In the genomic region with DNA sequence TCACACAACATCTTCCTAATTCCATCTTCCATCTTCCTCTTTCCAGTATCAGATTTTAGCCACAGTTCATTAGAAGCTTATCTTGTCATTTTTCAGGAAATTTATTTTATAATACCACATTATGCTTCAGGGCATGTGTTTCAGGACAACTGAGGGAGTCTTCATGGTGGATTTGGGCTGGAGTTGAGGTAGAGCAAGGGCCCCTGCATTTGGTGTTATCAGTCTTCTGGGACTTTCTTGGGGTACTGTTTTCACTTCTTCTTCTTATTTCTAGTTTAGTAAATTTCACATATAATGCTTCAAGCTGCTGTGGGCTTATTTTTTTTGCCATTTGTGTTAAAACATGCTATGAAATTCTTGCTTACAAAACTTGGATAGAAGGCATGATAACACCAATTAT, we compare ENCODE assay signal across 17 cellular contexts.
A peak's percentile ranks its signal among the peaks of the same experiment; 100 is the strongest.
DNase-seq lines count a peak whose midpoint lies in the region; ATAC-seq and TF ChIP-seq lines count a peak whose summit lies in the region.
"Had no signal": no experiment of that assay in that cellular context is flagged by ENCODE, and none has a peak within 500 bp of the region (broad histone marks: within the 10 kb centered on the region; RNA-seq: fewer than 3 reads in every experiment).

No MANE protein-coding gene starts in this region.

- DNase-seq in heart left ventricle (no peak), right cardiac atrium (no peak), ascending aorta (ENCODE audit: low spot score in 2 of 2) (no peak), neural crest cell (ENCODE audit: low read depth, low spot score) (no peak), COLO829 (ENCODE audit: low spot score) (no peak), DMS 273 (lab: John Stamatoyannopoulos, UW; ENCODE audit: unreplicated experiment) (no peak)
- DNase-seq: activated naive CD4-positive, alpha-beta T cell treated with Interleukin-2 at 50 U/mL for 16 hours; activated T-cell treated with anti-CD3 and anti-CD28 coated beads for 4 hours; erythroblast; HCEC 1CT; NCI-H1436 treated with DMSO at 0.1 percent for 48 hours had no signal

- H3K4me3 ChIP-seq in heart left ventricle (no peak overlapping the region), right cardiac atrium (ENCODE audit: low read length) (no peak overlapping the region), ascending aorta (no peak overlapping the region), urinary bladder (ENCODE audit: low read depth, low read length) (no peak overlapping the region)
- H3K4me3 ChIP-seq: smooth muscle cell had no signal

- peaks cover 0 to 94% (median 77%) of the 10 kb centered on the region in 12 donors for H3K4me1 ChIP-seq in heart left ventricle
- peaks cover 12% of the 10 kb centered on the region for H3K4me1 ChIP-seq in right cardiac atrium (ENCODE audit: control insufficient read depth, insufficient read depth, low read length)
- H3K4me1 ChIP-seq in ascending aorta, result peaks cover 0 to 29% of the 10 kb centered on the region in 2 donors
- no peaks in the 10 kb centered on the region for H3K4me1 ChIP-seq in urinary bladder (ENCODE audit: insufficient read depth)
- H3K4me1 ChIP-seq: parathyroid adenoma had no signal

- no peaks in the 10 kb centered on the region for H3K36me3 Mint-ChIP-seq in neural crest cell (ENCODE audit: low read depth)
- H3K36me3 Mint-ChIP-seq: type B pancreatic cell had no signal

- H3K27ac Mint-ChIP-seq in neural crest cell (ENCODE audit: unreplicated experiment), result no peak overlapping the region
- H3K27ac Mint-ChIP-seq: type B pancreatic cell had no signal

- intact Hi-C loops in heart left ventricle (cut with DNase I) (loop anchor here (1.0 to 10.0 kb wide), 16 partner anchors 38 to 380 kb away; a partner anchor contains a TSS), right cardiac atrium (cut with DNase I) (loop anchor here in 3 of 4 donors (5.0 to 10.0 kb wide), 4 partner anchors 150 to 270 kb away; a partner anchor contains a TSS), ascending aorta (cut with DNase I) (loop anchor here (10.0 kb wide), 2 partner anchors 270 to 380 kb away; a partner anchor contains a TSS)

- peak overlapping the region; percentile 52 to 83 (median 69) for H3K27ac ChIP-seq in heart left ventricle
- no peak overlapping the region for H3K27ac ChIP-seq in right cardiac atrium (ENCODE audit: low read length)
- H3K27ac ChIP-seq in ascending aorta, result peak overlapping the region; percentile 45 to 62
- peak overlapping the region; percentile 45 for H3K27ac ChIP-seq in urinary bladder (ENCODE audit: low read depth)
- H3K27ac ChIP-seq: C4-2B, parathyroid adenoma had no signal

- H3K27me3 Mint-ChIP-seq in neural crest cell (ENCODE audit: low read depth), result no peaks in the 10 kb centered on the region
- H3K27me3 Mint-ChIP-seq: type B pancreatic cell had no signal

- ATAC-seq in heart left ventricle (no peak), right cardiac atrium (no peak), HG02938 (IDR thresholded peaks at IDR 0.05; ENCODE audit: unreplicated experiment) (no peak)

- H3K36me3 ChIP-seq in heart left ventricle (no peaks in the 10 kb centered on the region), ascending aorta (no peaks in the 10 kb centered on the region), urinary bladder (ENCODE audit: insufficient read depth) (no peaks in the 10 kb centered on the region)

- TF ChIP-seq POLR2A in heart left ventricle (IDR thresholded peaks at IDR 0.05), result no peak

- TF ChIP-seq CTCF in heart left ventricle (IDR thresholded peaks at IDR 0.05) (no peak), ascending aorta (IDR thresholded peaks at IDR 0.05) (no peak), neural crest cell (conservative IDR thresholded peaks at IDR 0.05) (no peak)

- peak overlapping the region; percentile 17 for H3K4me3 Mint-ChIP-seq in neural crest cell
- H3K4me3 Mint-ChIP-seq: type B pancreatic cell had no signal

- H3K27me3 ChIP-seq in heart left ventricle, result no peaks in the 10 kb centered on the region
- no peaks in the 10 kb centered on the region for H3K27me3 ChIP-seq in right cardiac atrium (ENCODE audit: control insufficient read depth, insufficient read depth)
- no peaks in the 10 kb centered on the region for H3K27me3 ChIP-seq in ascending aorta

- no peaks in the 10 kb centered on the region for H3K9me3 Mint-ChIP-seq in neural crest cell

- no peaks in the 10 kb centered on the region for H3K9me3 ChIP-seq in heart left ventricle
- H3K9me3 ChIP-seq in right cardiac atrium (ENCODE audit: control insufficient read depth, low read length), result no peaks in the 10 kb centered on the region
- no peaks in the 10 kb centered on the region for H3K9me3 ChIP-seq in ascending aorta

- peaks cover 87% of the 10 kb centered on the region for H3K4me1 Mint-ChIP-seq in neural crest cell
